16 cellular contexts compared by ENCODE assay signal in the genomic region with DNA sequence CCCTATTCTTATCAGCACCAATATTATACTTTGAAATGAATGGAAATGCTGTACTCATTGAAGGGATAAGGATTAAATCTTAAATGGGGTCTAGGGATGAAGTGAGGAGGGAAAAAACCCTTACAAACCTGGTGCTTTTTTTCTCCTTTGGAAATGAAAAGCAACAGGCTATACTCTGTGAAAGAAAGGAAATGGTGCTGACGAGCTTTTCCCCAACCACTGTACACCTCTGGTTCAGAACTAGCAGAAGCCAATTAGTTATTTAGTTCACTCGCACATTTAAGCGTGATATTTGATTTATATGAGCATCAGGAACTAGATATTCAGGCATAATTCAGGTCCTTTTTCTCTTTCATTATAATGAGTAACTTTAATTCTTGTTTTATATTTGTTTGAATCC.
DNase-seq lines count a peak whose midpoint lies in the region; ATAC-seq and TF ChIP-seq lines count a peak whose summit lies in the region.
"Had no signal": no experiment of that assay in that cellular context is flagged by ENCODE, and none has a peak within 500 bp of the region (broad histone marks: within the 10 kb centered on the region; RNA-seq: fewer than 3 reads in every experiment).

No MANE protein-coding gene starts in this region.

- no peaks in the 10 kb centered on the region for H3K27me3 Mint-ChIP-seq in MCF 10A (ENCODE audit: insufficient read depth, unreplicated experiment)

- H2AFZ ChIP-seq in parathyroid adenoma = no peak overlapping the region

- H3K9ac ChIP-seq in parathyroid adenoma = no peak overlapping the region

- no TSS peak for BruUV-seq in MCF 10A (replicated peaks; lab: Mats Ljungman, UMichigan)

- no peak overlapping the region for H3K4me3 ChIP-seq in breast epithelium
- no peak overlapping the region for H3K4me3 ChIP-seq in esophagus muscularis mucosa
- no peak overlapping the region for H3K4me3 ChIP-seq in parathyroid adenoma (ENCODE audit: low read depth, low read length)
- no peak overlapping the region for H3K4me3 ChIP-seq in upper lobe of left lung
- H3K4me3 ChIP-seq: Peyer's patch had no signal

- H3K4me1 Mint-ChIP-seq in MCF 10A (ENCODE audit: insufficient read depth, unreplicated experiment) = no peaks in the 10 kb centered on the region

- no peak overlapping the region for H3K27ac Mint-ChIP-seq in MCF 10A (ENCODE audit: low read depth, unreplicated experiment)
- H3K27ac Mint-ChIP-seq: CD14-positive monocyte had no signal

- POLR2A ChIA-PET in MCF 10A (lab: Yijun Ruan, JAX) = interaction anchor here (0.7 kb wide), 1 partner anchor 223 kb away, joined by 3 read pairs; no protein-coding TSS in a partner anchor

- H3K4me1 ChIP-seq in breast epithelium (no peaks in the 10 kb centered on the region), esophagus muscularis mucosa (peaks cover 0 to 19% (median 0%) of the 10 kb centered on the region in 4 donors), parathyroid adenoma (no peaks in the 10 kb centered on the region), upper lobe of left lung (peaks cover 0 to 18% (median 4%) of the 10 kb centered on the region in 4 donors)
- H3K4me1 ChIP-seq: Peyer's patch had no signal

- DNase-seq in breast epithelium (ENCODE audit: low spot score in 2 of 2) (no peak), MCF 10A (ENCODE audit: unreplicated experiment) (no peak), esophagus muscularis mucosa (ENCODE audit: extremely low spot score) (no peak), upper lobe of left lung (no peak), DMS153 (lab: John Stamatoyannopoulos, UW) (no peak), SKM-1 (lab: John Stamatoyannopoulos, UW; ENCODE audit: unreplicated experiment) (no peak), omental fat pad (ENCODE audit: low spot score) (no peak)
- DNase-seq: DND-41, NCI-H1092 treated with DMSO at 0.1 percent for 48 hours, NCI-H146, NCI-H2081, NCI-H2171 treated with DMSO at 0.1 percent for 48 hours, Peyer's patch had no signal

- H3K27me3 ChIP-seq in breast epithelium = no peaks in the 10 kb centered on the region
- H3K27me3 ChIP-seq in esophagus muscularis mucosa = no peaks in the 10 kb centered on the region
- no peaks in the 10 kb centered on the region for H3K27me3 ChIP-seq in parathyroid adenoma (ENCODE audit: control insufficient read depth, insufficient read depth, low read length)
- no peaks in the 10 kb centered on the region for H3K27me3 ChIP-seq in upper lobe of left lung
- H3K27me3 ChIP-seq: Peyer's patch had no signal

- H3K27ac ChIP-seq in breast epithelium (peak overlapping the region; percentile 8 to 26), esophagus muscularis mucosa (replicated peaks in 1 of 4) (peak overlapping the region in 3 of 4 donors; percentile 10 to 45 (median 43)), parathyroid adenoma (peak overlapping the region; percentile 42), upper lobe of left lung (peak overlapping the region; percentile 10 to 75 (median 36))
- H3K27ac ChIP-seq: 22Rv1 had no signal

- TF ChIP-seq POLR2A in breast epithelium (IDR thresholded peaks at IDR 0.05) (no peak), esophagus muscularis mucosa (IDR thresholded peaks at IDR 0.05; ENCODE audit: low read depth) (no peak), upper lobe of left lung (IDR thresholded peaks at IDR 0.05) (no peak)

- no peak overlapping the region for H3K4me2 ChIP-seq in parathyroid adenoma (ENCODE audit: low read length)

- TF ChIP-seq EP300 in esophagus muscularis mucosa (IDR thresholded peaks at IDR 0.05) = no peak
- no peak for TF ChIP-seq EP300 in upper lobe of left lung (IDR thresholded peaks at IDR 0.05)

- H3K79me2 ChIP-seq in parathyroid adenoma = no peaks in the 10 kb centered on the region

- TF ChIP-seq CTCF in breast epithelium (IDR thresholded peaks at IDR 0.05) (no peak), MCF 10A (IDR thresholded peaks at IDR 0.05; ENCODE audit: unreplicated experiment) (no peak), esophagus muscularis mucosa (IDR thresholded peaks at IDR 0.05) (no peak), parathyroid adenoma (IDR thresholded peaks at IDR 0.05) (no peak), upper lobe of left lung (IDR thresholded peaks at IDR 0.05) (no peak), omental fat pad (IDR thresholded peaks at IDR 0.05) (no peak)

- ATAC-seq in upper lobe of left lung (ENCODE audit: low FRiP score in 2 of 2) (no peak), omental fat pad (ENCODE audit: low FRiP score) (no peak)

- H3K4me3 Mint-ChIP-seq in MCF 10A (ENCODE audit: unreplicated experiment) = no peak overlapping the region
- H3K4me3 Mint-ChIP-seq: CD14-positive monocyte had no signal

- intact Hi-C loops in breast epithelium (cut with DNase I; ENCODE audit: low total_unique reads) (no loop called here), MCF 10A (cut with micrococcal nuclease) (no loop called here), esophagus muscularis mucosa (cut with DNase I) (no loop called here)

- no peaks in the 10 kb centered on the region for H3K9me3 ChIP-seq in breast epithelium
- H3K9me3 ChIP-seq in esophagus muscularis mucosa = no peaks in the 10 kb centered on the region
- H3K9me3 ChIP-seq in parathyroid adenoma (ENCODE audit: control insufficient read depth, low read length) = no peaks in the 10 kb centered on the region
- no peaks in the 10 kb centered on the region for H3K9me3 ChIP-seq in upper lobe of left lung
- H3K9me3 ChIP-seq: Peyer's patch had no signal

- H3K36me3 ChIP-seq in breast epithelium (no peaks in the 10 kb centered on the region), esophagus muscularis mucosa (no peaks in the 10 kb centered on the region), parathyroid adenoma (ENCODE audit: control insufficient read depth, insufficient read depth, low read length) (no peaks in the 10 kb centered on the region), upper lobe of left lung (no peaks in the 10 kb centered on the region)
- H3K36me3 ChIP-seq: Peyer's patch had no signal

- no peaks in the 10 kb centered on the region for H3K9me3 Mint-ChIP-seq in MCF 10A (ENCODE audit: unreplicated experiment)

- CTCF ChIA-PET in MCF 10A (lab: Yijun Ruan, JAX) = interaction anchor here (1.1 kb wide), 1 partner anchor 72 kb away, joined by 4 read pairs; no protein-coding TSS in a partner anchor

- WGBS in esophagus muscularis mucosa = 73% methylated on average over 3 of the region's 3 CpGs
- WGBS in upper lobe of left lung, 2 donors = 65 to 70% methylated on average over 3 of the region's 3 CpGs

- no peaks in the 10 kb centered on the region for H3K36me3 Mint-ChIP-seq in MCF 10A (ENCODE audit: insufficient read depth, unreplicated experiment)
- H3K36me3 Mint-ChIP-seq: CD14-positive monocyte had no signal
